8 cellular contexts compared by ENCODE assay signal in genomic region chr3:148992027-148992634, GRCh38. TPM values are rescaled to one million over a fixed set of nuclear protein-coding genes. Genes with fewer than 3 reads are reported as not detected.
DNase-seq lines count a peak whose midpoint lies in the region; ATAC-seq and TF ChIP-seq lines count a peak whose summit lies in the region.

No MANE protein-coding gene starts in this region.

- H3K36me3 ChIP-seq in PC-3 (ENCODE audit: low read depth, low read length): no peaks in the 10 kb centered on the region; the same call in 1 of the 2 replicates

- 2 to 4% (median 2%) methylated on average over 24 to 34 of the region's 34 CpGs for WGBS in adipose tissue, 3 donors
- 3% methylated on average over 34 of the region's 34 CpGs for WGBS in right cardiac atrium

- intact Hi-C loops in PC-3 (cut with micrococcal nuclease): loop anchor here (5.0 kb wide), 1 partner anchor 90 kb away; no protein-coding TSS in a partner anchor
- intact Hi-C loops in right cardiac atrium (cut with DNase I): no loop called here

- BruUV-seq in PC-3 (replicated peaks; lab: Mats Ljungman, UMichigan): no TSS peak

- no peaks in the 10 kb centered on the region for H4K20me1 ChIP-seq in PC-3 (ENCODE audit: low read length)

- H3K27me3 ChIP-seq in PC-3 (ENCODE audit: low read length): no peaks in the 10 kb centered on the region
- no peaks in the 10 kb centered on the region for H3K27me3 ChIP-seq in right cardiac atrium (ENCODE audit: control insufficient read depth, insufficient read depth)

- H3K9me3 ChIP-seq in PC-3 (ENCODE audit: low read length) (no peaks in the 10 kb centered on the region), right cardiac atrium (ENCODE audit: control insufficient read depth, low read length) (no peaks in the 10 kb centered on the region)

- H3K9me2 ChIP-seq in PC-3 (replicated peaks; ENCODE audit: low read length): no peaks in the 10 kb centered on the region

- H3K9ac ChIP-seq in PC-3 (ENCODE audit: low read length): peak overlapping the region; percentile 80

- H3K4me1 ChIP-seq in PC-3 (ENCODE audit: insufficient read depth, low read length) (peaks cover 14% of the 10 kb centered on the region), right cardiac atrium (ENCODE audit: control insufficient read depth, insufficient read depth, low read length) (peaks cover 5% of the 10 kb centered on the region)

- peaks cover 20% of the 10 kb centered on the region for H3K79me2 ChIP-seq in PC-3 (ENCODE audit: low read length)

- H3K4me2 ChIP-seq in PC-3 (ENCODE audit: low read length): peak overlapping the region; percentile 91

- CTCF ChIA-PET in PC-3 (lab: Charles Lee): no interaction called here

- H2AFZ ChIP-seq in PC-3 (ENCODE audit: low read length): peak overlapping the region; percentile 84

- no peak for TF ChIP-seq CTCF in PC-3 (conservative IDR thresholded peaks at IDR 0.05; ENCODE audit: low read depth, low read length)

- no peaks in the 10 kb centered on the region for H3F3A ChIP-seq in PC-3 (ENCODE audit: low read length, unreplicated experiment)

- DNase-seq in CD1c-positive myeloid dendritic cell (ENCODE audit: extremely low spot score) (peak; percentile 32), PC-3 (peak; percentile 40), right cardiac atrium (peak; percentile 68 to 84 (median 81)), putamen (ENCODE audit: low spot score) (peak; percentile 17), 8988T (no peak)

- H3K27ac ChIP-seq in PC-3 (ENCODE audit: low read length) (peak overlapping the region; percentile 31; the same call in 1 of the 2 replicates), adipose tissue (ENCODE audit: low read depth, low read length) (peak overlapping the region; percentile 53), right cardiac atrium (ENCODE audit: low read length) (peak overlapping the region; percentile 94)

- peak; percentile 27 for ATAC-seq in GM18868 (IDR thresholded peaks at IDR 0.05; ENCODE audit: unreplicated experiment)
- ATAC-seq in HG03095 (IDR thresholded peaks at IDR 0.05; ENCODE audit: unreplicated experiment): peak; percentile 29
- peak; percentile 49 for ATAC-seq in PC-3
- peak; percentile 59 to 66 for ATAC-seq in right cardiac atrium

- H3K4me3 ChIP-seq in PC-3 (ENCODE audit: low read length): peak overlapping the region; percentile 92
- H3K4me3 ChIP-seq in right cardiac atrium (ENCODE audit: low read length): peak overlapping the region; percentile 87

- POLR2A ChIA-PET in PC-3 (lab: Charles Lee; ENCODE audit: unreplicated experiment): no interaction called here

RNA-seq across cellular contexts. Expression of gene GYG1, which starts 0.8 kb away (rescaled TPM):
- total RNA-seq in PC-3 (2014; rRNA removed) (9.9 and 12.0 TPM in 2 replicates), right cardiac atrium (100 to 1,000 TPM in 3 of 4 donors, 10 to 100 TPM in 1; 98.4 to 144 (median 117) TPM)
- polyA plus RNA-seq in adipose tissue (10 to 100 TPM; 28.8 to 53.1 (median 33.8) TPM), right cardiac atrium (123 TPM)

Comparison
In these comparisons a context has a peak if more than half of its experiments do, and no peak if none do; other contexts are left out.
1. H3K27ac ChIP-seq: peak in every context shown above with its lines; median percentile 94 in right cardiac atrium; 53 in adipose tissue; 31 in PC-3.